ENCODE assay signal across 9 cellular contexts in the genomic region with DNA sequence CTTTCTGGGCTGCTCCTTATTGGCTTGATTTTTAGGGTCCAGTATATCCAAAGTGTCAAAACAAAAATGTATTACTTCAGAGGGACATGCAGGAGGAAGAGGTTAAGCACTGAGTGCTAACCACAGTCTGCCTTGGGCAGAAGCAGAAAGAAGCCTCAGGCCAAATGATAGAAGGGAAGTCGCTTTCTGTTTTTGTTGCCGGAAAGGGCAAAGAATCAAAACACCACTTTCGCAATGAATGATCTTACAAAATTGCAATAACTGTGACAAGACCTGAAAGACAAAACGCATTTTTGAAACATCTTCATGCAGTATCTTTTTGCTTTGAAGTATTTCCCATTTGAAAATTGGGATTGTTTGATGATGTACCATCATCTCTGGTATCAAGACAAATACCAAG.
DNase-seq lines count a peak whose midpoint lies in the region; ATAC-seq and TF ChIP-seq lines count a peak whose summit lies in the region.
"Had no signal": no experiment of that assay in that cellular context is flagged by ENCODE, and none has a peak within 500 bp of the region (broad histone marks: within the 10 kb centered on the region; RNA-seq: fewer than 3 reads in every experiment).

No MANE protein-coding gene starts in this region.

- TF ChIP-seq POLR2A in sigmoid colon (IDR thresholded peaks at IDR 0.05) = no peak

- H3K4me3 ChIP-seq in GM12864 (ENCODE audit: low read depth, low read length) = no peak overlapping the region
- no peak overlapping the region for H3K4me3 ChIP-seq in sigmoid colon

- no peaks in the 10 kb centered on the region for H3K9me3 Mint-ChIP-seq in activated naive CD4-positive, alpha-beta T cell treated with anti-CD3 and anti-CD28 coated beads, Interleukin-2, amount 50 U/mL, for 24 hours

- H3K36me3 ChIP-seq in sigmoid colon = no peaks in the 10 kb centered on the region

- H3K4me1 Mint-ChIP-seq in activated naive CD4-positive, alpha-beta T cell treated with anti-CD3 and anti-CD28 coated beads, Interleukin-2, amount 50 U/mL, for 24 hours = peaks cover 17% of the 10 kb centered on the region
- H3K4me1 Mint-ChIP-seq: brain had no signal

- ATAC-seq in GM19467 (IDR thresholded peaks at IDR 0.05; ENCODE audit: unreplicated experiment) (peak; percentile 59), HG03520 (IDR thresholded peaks at IDR 0.05; ENCODE audit: unreplicated experiment) (peak; percentile 66), esophagus mucosa (no peak)

- H3K36me3 Mint-ChIP-seq in activated naive CD4-positive, alpha-beta T cell treated with anti-CD3 and anti-CD28 coated beads, Interleukin-2, amount 50 U/mL, for 24 hours = no peaks in the 10 kb centered on the region
- H3K36me3 Mint-ChIP-seq: brain had no signal

- H3K4me3 Mint-ChIP-seq in activated naive CD4-positive, alpha-beta T cell treated with anti-CD3 and anti-CD28 coated beads, Interleukin-2, amount 50 U/mL, for 24 hours = no peak overlapping the region
- H3K4me3 Mint-ChIP-seq: brain had no signal

- peaks cover 0 to 18% (median 14%) of the 10 kb centered on the region in 4 donors for H3K4me1 ChIP-seq in sigmoid colon

- TF ChIP-seq CTCF in GM12864 (IDR thresholded peaks at IDR 0.05; ENCODE audit: low read depth, low read length, missing control alignments) = no peak
- no peak for TF ChIP-seq CTCF in sigmoid colon (IDR thresholded peaks at IDR 0.05)

- intact Hi-C loops in sigmoid colon (cut with DNase I) = no loop called here

- no peaks in the 10 kb centered on the region for H3K27me3 ChIP-seq in sigmoid colon

- WGBS in sigmoid colon, 2 donors = 64 to 89% methylated on average over 4 of the region's 4 CpGs

- no peaks in the 10 kb centered on the region for H3K27me3 Mint-ChIP-seq in activated naive CD4-positive, alpha-beta T cell treated with anti-CD3 and anti-CD28 coated beads, Interleukin-2, amount 50 U/mL, for 24 hours
- H3K27me3 Mint-ChIP-seq: brain had no signal

- peak overlapping the region; percentile 79 for H3K27ac Mint-ChIP-seq in activated naive CD4-positive, alpha-beta T cell treated with anti-CD3 and anti-CD28 coated beads, Interleukin-2, amount 50 U/mL, for 24 hours
- H3K27ac Mint-ChIP-seq: brain had no signal

- DNase-seq in GM12864 (ENCODE audit: low read depth) = peak; percentile 61
- no peak for DNase-seq in sigmoid colon
- no peak for DNase-seq in NCI-H2171 (lab: John Stamatoyannopoulos, UW)
- no peak for DNase-seq in DMS53 treated with DMSO at 0.1 percent for 48 hours (lab: John Stamatoyannopoulos, UW; ENCODE audit: unreplicated experiment)

- TF ChIP-seq EP300 in sigmoid colon (IDR thresholded peaks at IDR 0.05) = no peak

- H3K9me3 ChIP-seq in sigmoid colon = no peaks in the 10 kb centered on the region

- no peak overlapping the region for H3K27ac ChIP-seq in sigmoid colon
